Comparison of ENCODE assay signal across 1 cellular context in genomic region chr10:29925771-29926345, GRCh38.
TF ChIP-seq lines count a peak whose summit lies in the region.

No MANE protein-coding gene starts in this region.

TF ChIP-seq in GM23338, 12 proteins besides CTCF, POLR2A, EP300 and RAD21 (continued from another document):
- TF ChIP-seq, protein P1, sequence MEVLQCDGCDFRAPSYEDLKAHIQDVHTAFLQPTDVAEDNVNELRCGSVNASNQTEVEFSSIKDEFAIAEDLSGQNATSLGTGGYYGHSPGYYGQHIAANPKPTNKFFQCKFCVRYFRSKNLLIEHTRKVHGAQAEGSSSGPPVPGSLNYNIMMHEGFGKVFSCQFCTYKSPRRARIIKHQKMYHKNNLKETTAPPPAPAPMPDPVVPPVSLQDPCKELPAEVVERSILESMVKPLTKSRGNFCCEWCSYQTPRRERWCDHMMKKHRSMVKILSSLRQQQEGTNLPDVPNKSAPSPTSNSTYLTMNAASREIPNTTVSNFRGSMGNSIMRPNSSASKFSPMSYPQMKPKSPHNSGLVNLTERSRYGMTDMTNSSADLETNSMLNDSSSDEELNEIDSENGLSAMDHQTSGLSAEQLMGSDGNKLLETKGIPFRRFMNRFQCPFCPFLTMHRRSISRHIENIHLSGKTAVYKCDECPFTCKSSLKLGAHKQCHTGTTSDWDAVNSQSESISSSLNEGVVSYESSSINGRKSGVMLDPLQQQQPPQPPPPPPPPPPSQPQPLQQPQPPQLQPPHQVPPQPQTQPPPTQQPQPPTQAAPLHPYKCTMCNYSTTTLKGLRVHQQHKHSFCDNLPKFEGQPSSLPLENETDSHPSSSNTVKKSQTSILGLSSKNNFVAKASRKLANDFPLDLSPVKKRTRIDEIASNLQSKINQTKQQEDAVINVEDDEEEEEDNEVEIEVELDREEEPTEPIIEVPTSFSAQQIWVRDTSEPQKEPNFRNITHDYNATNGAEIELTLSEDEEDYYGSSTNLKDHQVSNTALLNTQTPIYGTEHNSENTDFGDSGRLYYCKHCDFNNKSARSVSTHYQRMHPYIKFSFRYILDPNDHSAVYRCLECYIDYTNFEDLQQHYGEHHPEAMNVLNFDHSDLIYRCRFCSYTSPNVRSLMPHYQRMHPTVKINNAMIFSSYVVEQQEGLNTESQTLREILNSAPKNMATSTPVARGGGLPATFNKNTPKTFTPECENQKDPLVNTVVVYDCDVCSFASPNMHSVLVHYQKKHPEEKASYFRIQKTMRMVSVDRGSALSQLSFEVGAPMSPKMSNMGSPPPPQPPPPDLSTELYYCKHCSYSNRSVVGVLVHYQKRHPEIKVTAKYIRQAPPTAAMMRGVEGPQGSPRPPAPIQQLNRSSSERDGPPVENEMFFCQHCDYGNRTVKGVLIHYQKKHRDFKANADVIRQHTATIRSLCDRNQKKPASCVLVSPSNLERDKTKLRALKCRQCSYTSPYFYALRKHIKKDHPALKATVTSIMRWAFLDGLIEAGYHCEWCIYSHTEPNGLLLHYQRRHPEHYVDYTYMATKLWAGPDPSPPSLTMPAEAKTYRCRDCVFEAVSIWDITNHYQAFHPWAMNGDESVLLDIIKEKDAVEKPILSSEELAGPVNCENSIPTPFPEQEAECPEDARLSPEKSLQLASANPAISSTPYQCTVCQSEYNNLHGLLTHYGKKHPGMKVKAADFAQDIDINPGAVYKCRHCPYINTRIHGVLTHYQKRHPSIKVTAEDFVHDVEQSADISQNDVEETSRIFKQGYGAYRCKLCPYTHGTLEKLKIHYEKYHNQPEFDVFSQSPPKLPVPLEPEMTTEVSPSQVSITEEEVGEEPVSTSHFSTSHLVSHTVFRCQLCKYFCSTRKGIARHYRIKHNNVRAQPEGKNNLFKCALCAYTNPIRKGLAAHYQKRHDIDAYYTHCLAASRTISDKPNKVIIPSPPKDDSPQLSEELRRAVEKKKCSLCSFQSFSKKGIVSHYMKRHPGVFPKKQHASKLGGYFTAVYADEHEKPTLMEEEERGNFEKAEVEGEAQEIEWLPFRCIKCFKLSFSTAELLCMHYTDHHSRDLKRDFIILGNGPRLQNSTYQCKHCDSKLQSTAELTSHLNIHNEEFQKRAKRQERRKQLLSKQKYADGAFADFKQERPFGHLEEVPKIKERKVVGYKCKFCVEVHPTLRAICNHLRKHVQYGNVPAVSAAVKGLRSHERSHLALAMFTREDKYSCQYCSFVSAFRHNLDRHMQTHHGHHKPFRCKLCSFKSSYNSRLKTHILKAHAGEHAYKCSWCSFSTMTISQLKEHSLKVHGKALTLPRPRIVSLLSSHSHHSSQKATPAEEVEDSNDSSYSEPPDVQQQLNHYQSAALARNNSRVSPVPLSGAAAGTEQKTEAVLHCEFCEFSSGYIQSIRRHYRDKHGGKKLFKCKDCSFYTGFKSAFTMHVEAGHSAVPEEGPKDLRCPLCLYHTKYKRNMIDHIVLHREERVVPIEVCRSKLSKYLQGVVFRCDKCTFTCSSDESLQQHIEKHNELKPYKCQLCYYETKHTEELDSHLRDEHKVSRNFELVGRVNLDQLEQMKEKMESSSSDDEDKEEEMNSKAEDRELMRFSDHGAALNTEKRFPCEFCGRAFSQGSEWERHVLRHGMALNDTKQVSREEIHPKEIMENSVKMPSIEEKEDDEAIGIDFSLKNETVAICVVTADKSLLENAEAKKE (CRISPR knock-in tag; IDR thresholded peaks at IDR 0.05) = no peak
- TF ChIP-seq NANOG (IDR thresholded peaks at IDR 0.05; ENCODE audit: borderline replicate concordance) (no peak), JUNB (IDR thresholded peaks at IDR 0.05; ENCODE audit: unreplicated experiment) (no peak), ETS1 (IDR thresholded peaks at IDR 0.05) (no peak), ZNF114 (CRISPR knock-in tag; IDR thresholded peaks at IDR 0.05) (no peak), REST (IDR thresholded peaks at IDR 0.05; ENCODE audit: unreplicated experiment) (no peak), ZNF331 (CRISPR knock-in tag; IDR thresholded peaks at IDR 0.05; ENCODE audit: low read depth) (no peak), CREB1 (CRISPR knock-in tag; IDR thresholded peaks at IDR 0.05; ENCODE audit: low read depth) (no peak), POLR2AphosphoS5 (IDR thresholded peaks at IDR 0.05; ENCODE audit: low read depth) (no peak)
TF ChIP-seq in GM23338: peak in this region for 0.
